11 cellular contexts compared by ENCODE assay signal in genomic region chr13:33230178-33230881, GRCh38. TPM values are rescaled to one million over a fixed set of nuclear protein-coding genes. Genes with fewer than 3 reads are reported as not detected.
DNase-seq lines count a peak whose midpoint lies in the region; ATAC-seq and TF ChIP-seq lines count a peak whose summit lies in the region.
"Had no signal": no experiment of that assay in that cellular context is flagged by ENCODE, and none has a peak within 500 bp of the region (broad histone marks: within the 10 kb centered on the region; RNA-seq: fewer than 3 reads in every experiment).

No MANE protein-coding gene starts in this region.

- peaks cover 43% of the 10 kb centered on the region for H3K36me3 ChIP-seq in skeletal muscle satellite cell (ENCODE audit: insufficient read depth, low read length)
- H3K36me3 ChIP-seq: prostate gland had no signal

- peaks cover 70% of the 10 kb centered on the region for H3K4me1 ChIP-seq in skeletal muscle satellite cell (ENCODE audit: control insufficient read depth, insufficient read depth, low read length)

- TF ChIP-seq CTCF in foreskin fibroblast (IDR thresholded peaks at IDR 0.05; ENCODE audit: low read depth, low read length), result no peak
- no peak for TF ChIP-seq CTCF in GM13977 (IDR thresholded peaks at IDR 0.05; ENCODE audit: extremely low read depth, insufficient read depth, missing control alignments)

- no peak for ATAC-seq in GM18907 (IDR thresholded peaks at IDR 0.05; ENCODE audit: unreplicated experiment)
- no peak for ATAC-seq in activated CD4-positive, CD25-positive, alpha-beta regulatory T cell treated with anti-CD3 and anti-CD28 coated beads, Interleukin-2, amount 50 U/mL, for 24 hours

- H3K4me2 ChIP-seq in skeletal muscle satellite cell (ENCODE audit: low read length), result peak overlapping the region; percentile 85

- DNase-seq in GM04503 (ENCODE audit: low read depth), result peak; percentile 49
- DNase-seq in amniotic epithelial cell (ENCODE audit: low read depth), result peak; percentile 82
- peak; percentile 68 to 75 for DNase-seq in foreskin fibroblast
- no peak for DNase-seq in GM13977 (ENCODE audit: low spot score)
- DNase-seq in DMS79 (lab: John Stamatoyannopoulos, UW), result no peak
- DNase-seq: activated CD4-positive, alpha-beta T cell treated with anti-CD3 and anti-CD28 coated beads for 4 hours; NCI-H1694 had no signal

- no peak overlapping the region for H3K4me3 ChIP-seq in foreskin fibroblast (ENCODE audit: low read depth in 1 of 2, low read length in 2 of 2)
- peak overlapping the region; percentile 67 for H3K4me3 ChIP-seq in skeletal muscle satellite cell (ENCODE audit: low read length)
- H3K4me3 ChIP-seq: prostate gland had no signal

- peak overlapping the region; percentile 92 for H3K9ac ChIP-seq in skeletal muscle satellite cell (ENCODE audit: low read depth, low read length)

- in situ Hi-C loops in GM13977 (cut with MboI; ENCODE audit: low pct_unique_long_range_greater_than_20kb, low sequenced_read_pairs, unreplicated experiment), result no loop called here

- H3K27me3 ChIP-seq in skeletal muscle satellite cell (ENCODE audit: control insufficient read depth, insufficient read depth, low read length), result no peaks in the 10 kb centered on the region

- H3K9me3 ChIP-seq in skeletal muscle satellite cell (replicated peaks; ENCODE audit: low read length), result no peaks in the 10 kb centered on the region
- H3K9me3 ChIP-seq: prostate gland had no signal

RNA-seq across cellular contexts. Expression of gene STARD13, which starts 55.2 kb away (rescaled TPM):
- 19.5 and 35.4 TPM in 2 replicates for total RNA-seq in skeletal muscle satellite cell (2012; rRNA removed)

Comparison
In these comparisons a context has a peak if more than half of its experiments do, and no peak if none do; other contexts are left out.
1. DNase-seq: peak in GM04503 (single experiment), amniotic epithelial cell (single experiment) and foreskin fibroblast (2 of 2); none in GM13977 (single experiment) and DMS79 (single experiment).